ENCODE assay signal across 28 cellular contexts in the genomic region with DNA sequence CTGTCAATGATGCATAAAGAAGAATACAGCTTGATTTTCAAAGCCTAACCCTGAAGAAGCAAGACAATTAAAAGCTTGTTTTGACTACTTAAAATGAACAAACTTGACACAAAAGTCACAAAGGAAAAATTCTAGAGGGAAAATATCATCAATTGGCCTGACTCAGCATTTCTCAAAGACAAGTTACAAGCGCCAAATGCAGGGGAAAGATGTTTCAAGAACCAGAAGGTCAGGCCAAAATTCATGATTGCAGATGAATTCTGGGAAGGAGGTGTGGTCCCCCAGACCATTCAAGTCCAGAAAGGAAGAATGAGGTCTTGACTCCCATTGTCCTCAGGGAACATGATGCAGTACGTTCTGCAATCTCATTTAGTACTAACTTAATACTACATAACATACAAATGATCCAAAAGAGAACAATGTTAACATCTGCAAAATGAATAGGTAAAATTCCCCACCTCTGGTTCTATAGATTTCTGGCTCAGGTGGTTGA.
"Had no signal": no experiment of that assay in that cellular context is flagged by ENCODE, and none has a peak within 500 bp of the region (broad histone marks: within the 10 kb centered on the region; RNA-seq: fewer than 3 reads in every experiment).

No MANE protein-coding gene starts in this region.

- H3K27ac Mint-ChIP-seq: activated CD4-positive, alpha-beta memory T cell treated with anti-CD3 and anti-CD28 coated beads for 36 hours; activated CD4-positive, alpha-beta T cell treated with anti-CD3 and anti-CD28 coated beads, Interleukin-2, amount 10 ng/mL, durations not matched to agents 24 days and 14 days; activated T-helper 17 cell treated with anti-CD3 and anti-CD28 coated beads, Interleukin-2, amount 50 U/mL, for 72 hours; progenitor cell of endocrine pancreas; T-helper 17 cell had no signal

- H3K4me3 ChIP-seq: colonic mucosa, dorsolateral prefrontal cortex, ovary, skin epidermis, upper lobe of left lung, vagina had no signal

- H3K9me3 ChIP-seq: colonic mucosa, neutrophil, ovary, upper lobe of left lung, vagina had no signal

- H3K4me3 Mint-ChIP-seq: activated CD4-positive, alpha-beta memory T cell treated with anti-CD3 and anti-CD28 coated beads for 36 hours; activated CD4-positive, alpha-beta T cell treated with anti-CD3 and anti-CD28 coated beads, Interleukin-2, amount 10 ng/mL, durations not matched to agents 24 days and 14 days; activated T-cell treated with anti-CD3 and anti-CD28 coated beads, Interleukin-2, amount 50 U/mL, for 4 hours; activated T-helper 17 cell treated with anti-CD3 and anti-CD28 coated beads, Interleukin-2, amount 50 U/mL, for 72 hours; nephron progenitor cell; stimulated activated naive CD8-positive, alpha-beta T cell treated with anti-CD3 and anti-CD28 coated beads, Interleukin-15, Interleukin-2, amounts not matched to agents 100 ng/mL and 50 ng/mL, for 24 hours; T-helper 17 cell had no signal

- H3K9me3 Mint-ChIP-seq: activated CD4-positive, alpha-beta memory T cell treated with anti-CD3 and anti-CD28 coated beads for 36 hours; activated CD4-positive, alpha-beta T cell treated with anti-CD3 and anti-CD28 coated beads, Interleukin-2, amount 10 ng/mL, durations not matched to agents 24 days and 14 days; activated T-cell treated with anti-CD3 and anti-CD28 coated beads, Interleukin-2, amount 50 U/mL, for 4 hours; activated T-helper 17 cell treated with anti-CD3 and anti-CD28 coated beads, Interleukin-2, amount 50 U/mL, for 72 hours; nephron progenitor cell; stimulated activated naive CD8-positive, alpha-beta T cell treated with anti-CD3 and anti-CD28 coated beads, Interleukin-15, Interleukin-2, amounts not matched to agents 100 ng/mL and 50 ng/mL, for 24 hours had no signal

- H3K4me1 Mint-ChIP-seq: activated CD4-positive, alpha-beta T cell treated with anti-CD3 and anti-CD28 coated beads, Interleukin-2, amount 10 ng/mL, durations not matched to agents 24 days and 14 days; activated T-helper 17 cell treated with anti-CD3 and anti-CD28 coated beads, Interleukin-2, amount 50 U/mL, for 72 hours; nephron progenitor cell had no signal

- ATAC-seq: activated CD4-positive, CD25-positive, alpha-beta regulatory T cell treated with anti-CD3 and anti-CD28 coated beads, Interleukin-2, amount 50 U/mL, for 24 hours; activated T-cell treated with anti-CD3 and anti-CD28 coated beads, Interleukin-2, amount 50 U/mL, for 4 hours; activated T-helper 17 cell treated with anti-CD3 and anti-CD28 coated beads, Interleukin-2, amount 50 U/mL, for 72 hours; left lobe of liver; T-helper 17 cell had no signal

- H3K27me3 Mint-ChIP-seq: activated CD4-positive, alpha-beta memory T cell treated with anti-CD3 and anti-CD28 coated beads for 36 hours; activated CD4-positive, alpha-beta T cell treated with anti-CD3 and anti-CD28 coated beads, Interleukin-2, amount 10 ng/mL, durations not matched to agents 24 days and 14 days; activated T-helper 17 cell treated with anti-CD3 and anti-CD28 coated beads, Interleukin-2, amount 50 U/mL, for 72 hours; progenitor cell of endocrine pancreas; stimulated activated naive CD8-positive, alpha-beta T cell treated with anti-CD3 and anti-CD28 coated beads, Interleukin-15, Interleukin-2, amounts not matched to agents 100 ng/mL and 50 ng/mL, for 24 hours; T-helper 17 cell had no signal

- H3K4me1 ChIP-seq: colonic mucosa, upper lobe of left lung, vagina had no signal

- H3K36me3 ChIP-seq: colonic mucosa, neutrophil, ovary had no signal

- H3K27me3 ChIP-seq: colonic mucosa, dorsolateral prefrontal cortex, neutrophil, ovary, upper lobe of left lung, vagina had no signal

- H3K27ac ChIP-seq: colonic mucosa, neutrophil, skin epidermis, upper lobe of left lung, vagina, WERI-Rb-1 had no signal

- FAIRE-seq: bronchial epithelial cell had no signal

- DNase-seq: activated CD4-positive, alpha-beta memory T cell treated with anti-CD3 and anti-CD28 coated beads for 36 hours; activated CD4-positive, alpha-beta T cell treated with anti-CD3 and anti-CD28 coated beads, Interleukin-2, amount 10 ng/mL, durations not matched to agents 24 days and 14 days; activated CD8-positive, alpha-beta memory T cell treated with anti-CD3 and anti-CD28 coated beads, Interleukin-2, amount 50 U/mL, for 4 hours; activated gamma-delta T cell treated with Interleukin-2 at 50 U/mL for 16 hours; activated naive CD4-positive, alpha-beta T cell treated with anti-CD3 and anti-CD28 coated beads, Interleukin-2, amount 50 U/mL, for 16 hours; activated T-cell treated with anti-CD3 and anti-CD28 coated beads, Interleukin-2, amount 50 U/mL, for 4 hours; cerebellar nuclear complex; colonic mucosa; dorsolateral prefrontal cortex; effector memory CD4-positive, alpha-beta T cell; kidney glomerular epithelial cell; nephron progenitor cell; ovary; stimulated activated CD4-positive, alpha-beta T cell treated with anti-CD3 and anti-CD28 coated beads, Interleukin-12 subunit alpha, Interleukin-12 subunit beta, amount 100 ng/mL, for 4 hours; stimulated activated CD4-positive, alpha-beta T cell treated with anti-CD3 and anti-CD28 coated beads, Interleukin-4, amount 100 ng/mL, for 1 hour; T-helper 17 cell; T1000; upper lobe of left lung; WERI-Rb-1 had no signal
